In genomic region chr1:236795035-236795756, GRCh38 we compare ENCODE assay signal across 8 cellular contexts. TPM values are rescaled to one million over a fixed set of nuclear protein-coding genes. Genes with fewer than 3 reads are reported as not detected.
DNase-seq lines count a peak whose midpoint lies in the region; ATAC-seq and TF ChIP-seq lines count a peak whose summit lies in the region.

Gene MTR, plus strand, starts transcription at chr1:236795292. Its CDS starts 412 bp downstream, at chr1:236795704.

- intact Hi-C loops in esophagus squamous epithelium (cut with DNase I) = no loop called here

- no peaks in the 10 kb centered on the region for H4K20me1 ChIP-seq in Karpas-422 (ENCODE audit: insufficient read depth, low read depth, low read length)

- H3K9ac ChIP-seq in Karpas-422 (ENCODE audit: low read length) = peak within 1 kb of the TSS; percentile 92

- peak within 1 kb of the TSS; percentile 74 for H3K4me2 ChIP-seq in Karpas-422 (ENCODE audit: low read depth, low read length, poor library complexity, severe bottlenecking)

- H3K9me3 ChIP-seq in Karpas-422 (ENCODE audit: low read length) = no peaks in the 10 kb centered on the region
- no peaks in the 10 kb centered on the region for H3K9me3 ChIP-seq in esophagus squamous epithelium

- H3K4me3 ChIP-seq in Karpas-422 (ENCODE audit: low read length) (peak within 1 kb of the TSS; percentile 71), esophagus squamous epithelium (peak within 1 kb of the TSS; percentile 69 to 97 (median 81))

- H3K27me3 ChIP-seq in Karpas-422 (ENCODE audit: low read length) (no peaks in the 10 kb centered on the region), esophagus squamous epithelium (peaks cover 0 to 13% (median 0%) of the 10 kb centered on the region in 4 donors)

- peaks cover 49% of the 10 kb centered on the region for H3K79me2 ChIP-seq in Karpas-422 (ENCODE audit: low read length)

- TF ChIP-seq CTCF in esophagus squamous epithelium (IDR thresholded peaks at IDR 0.05) = peak in 1 of 6 experiments; percentile 7

- DNase-seq in DMS79 treated with DMSO at 0.1 percent for 48 hours (lab: John Stamatoyannopoulos, UW) = peak; percentile 99
- DNase-seq in Karpas-422 = peak; percentile 99
- DNase-seq in RKO (ENCODE audit: low spot score) = peak; percentile 98
- DNase-seq in activated T-helper 1 cell treated with Interleukin-2 at 50 U/mL for 16 hours (ENCODE audit: low read depth) = peak; percentile 89
- peak; percentile 87 for DNase-seq in esophagus squamous epithelium (lab: John Stamatoyannopoulos, UW)
- DNase-seq in myocyte (ENCODE audit: low read depth) = peak; percentile 99
- DNase-seq in stimulated activated CD8-positive, alpha-beta memory T cell treated with anti-CD3 and anti-CD28 coated beads, Interleukin-7, amount 100 ng/mL, for 48 hours (ENCODE audit: extremely low read depth in 1 of 2, low read depth in 1 of 2) = peak; percentile 87 to 95

- H2AFZ ChIP-seq in Karpas-422 (ENCODE audit: low read length) = peak within 1 kb of the TSS; percentile 89

- 0% methylated on average over 2 to 12 of the region's 67 CpGs for WGBS in esophagus squamous epithelium, 2 donors

- H3K4me1 ChIP-seq in Karpas-422 (ENCODE audit: low read length) = peaks cover 29% of the 10 kb centered on the region
- peaks cover 0 to 44% (median 11%) of the 10 kb centered on the region in 3 donors for H3K4me1 ChIP-seq in esophagus squamous epithelium

- peak within 1 kb of the TSS; percentile 73 for H3K27ac ChIP-seq in Karpas-422 (ENCODE audit: low read length)
- H3K27ac ChIP-seq in esophagus squamous epithelium = peak within 1 kb of the TSS; percentile 89 to 96 (median 94)

- ATAC-seq in GM21825 (IDR thresholded peaks at IDR 0.05; ENCODE audit: unreplicated experiment) = peak; percentile 99

- no peaks in the 10 kb centered on the region; the same call in 1 of the 2 replicates for H3K9me2 ChIP-seq in Karpas-422 (replicated peaks; ENCODE audit: insufficient read depth, low read length)

- TF ChIP-seq POLR2A in esophagus squamous epithelium (IDR thresholded peaks at IDR 0.05) = peak in 3 of 4 donors; percentile 70 to 89 (median 86)

- H3K36me3 ChIP-seq in Karpas-422 (ENCODE audit: insufficient read depth, low read length) = no peaks in the 10 kb centered on the region
- H3K36me3 ChIP-seq in esophagus squamous epithelium = no peaks in the 10 kb centered on the region

RNA-seq across cellular contexts. Expression of gene MTR, which starts in this region (rescaled TPM):
- 19.4 and 21.6 TPM in 2 replicates for total RNA-seq in Karpas-422 (2014; rRNA removed; shearing (Covaris generic); ENCODE audit: low replicate concordance)
- 10 to 100 TPM in 2 of 4 donors, 1 to 10 TPM in 2; 5.8 to 21.6 (median 9.1) TPM for total RNA-seq in esophagus squamous epithelium
- 22.9 and 24.7 TPM in 2 replicates for total RNA-seq in myocyte
- 10.6 TPM for polyA plus RNA-seq in myocyte (2012)

Comparison
In these comparisons a context has a peak if more than half of its experiments do, and no peak if none do; other contexts are left out.
1. Peak in every context shown above with its lines: DNase-seq, ATAC-seq, H3K4me3 ChIP-seq and H3K27ac ChIP-seq.